ENCODE assay signal across 1 cellular context in genomic region chr12:94644141-94644575, GRCh38.
TF ChIP-seq lines count a peak whose summit lies in the region.

No MANE protein-coding gene starts in this region.

TF ChIP-seq in GM12878, 131 proteins besides CTCF, POLR2A, EP300 and RAD21 (continued from another document):
- 0 out of 2 replicates have a peak, but pooled peaks have one; percentile 18 for TF ChIP-seq SPI1 (IDR thresholded peaks at IDR 0.05; ENCODE audit: borderline replicate concordance, insufficient read depth, low read depth, low read length)
- TF ChIP-seq MYC (IDR thresholded peaks at IDR 0.05; ENCODE audit: insufficient read depth, insufficient read length, insufficient replicate concordance, low read length, severe bottlenecking), result no peak
- TF ChIP-seq MTA2 (IDR thresholded peaks at IDR 0.05; ENCODE audit: low read depth), result 0 out of 2 replicates have a peak, but pooled peaks have one; percentile 23
- peak; percentile 25; the same call in 1 of the 2 replicates for TF ChIP-seq IKZF1 (conservative IDR thresholded peaks at IDR 0.05)
- TF ChIP-seq SREBF2 (IDR thresholded peaks at IDR 0.05; ENCODE audit: low read length), result no peak
